ENCODE assay signal across 28 cellular contexts in the genomic region with DNA sequence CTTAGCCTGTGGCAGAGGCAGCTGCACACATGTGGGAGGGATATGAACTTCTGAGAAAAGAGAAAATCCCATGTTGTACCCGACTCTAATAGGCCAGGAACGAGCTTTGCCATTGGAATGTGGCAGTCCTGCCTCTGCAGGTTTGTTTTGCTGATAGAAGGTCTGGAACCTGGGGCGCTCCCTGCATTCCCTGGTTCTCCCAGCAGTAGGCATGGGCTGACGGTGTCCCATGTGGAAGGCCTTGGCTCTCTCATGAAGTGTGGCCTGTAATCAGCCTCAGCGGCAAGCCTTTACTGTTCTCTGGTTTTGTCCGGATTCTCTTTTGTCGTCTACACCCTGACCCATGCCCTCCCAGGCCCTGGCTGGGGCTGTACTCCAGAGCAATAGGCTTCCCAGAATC.
"Had no signal": no experiment of that assay in that cellular context is flagged by ENCODE, and none has a peak within 500 bp of the region (broad histone marks: within the 10 kb centered on the region; RNA-seq: fewer than 3 reads in every experiment).

No MANE protein-coding gene starts in this region.

- H3K36me3 ChIP-seq: breast epithelium, cardiac muscle cell, colonic mucosa had no signal

- H3K4me3 Mint-ChIP-seq: activated CD4-positive, alpha-beta memory T cell treated with anti-CD3 and anti-CD28 coated beads, Interleukin-2, amount 10 ng/mL, durations not matched to agents 7 days and 5 days; activated CD4-positive, alpha-beta T cell treated with anti-CD3 and anti-CD28 coated beads, Interleukin-2, amount 10 ng/mL, durations not matched to agents 7 days and 5 days; activated naive CD4-positive, alpha-beta T cell treated with anti-CD3 and anti-CD28 coated beads, Interleukin-2, amount 10 ng/mL, durations not matched to agents 7 days and 5 days; activated naive CD8-positive, alpha-beta T cell treated with anti-CD3 and anti-CD28 coated beads, Interleukin-2, amount 10 ng/mL, durations not matched to agents 7 days and 5 days; activated T-cell treated with anti-CD3 and anti-CD28 coated beads, Interleukin-2, amount 50 U/mL, for 24 hours; activated T-cell treated with anti-CD3 and anti-CD28 coated beads, Interleukin-2, amount 50 U/mL, for 72 hours; brain; T-helper 1 cell treated with Interleukin-12 subunit alpha and Interleukin-12 subunit beta and Interleukin-4 antibody, amounts not matched to agents 30 μg/mL and 1 μg/mL, for 36 hours; T-helper 2 cell treated with Interferon-gamma antibody and Interleukin-4, amounts not matched to agents 5 μg/mL and 100 μg/mL, for 36 hours had no signal

- H3K4me3 ChIP-seq: ascending aorta, breast epithelium, cardiac muscle cell, colonic mucosa had no signal

- H3K4me1 ChIP-seq: ascending aorta, breast epithelium, colonic mucosa had no signal

- H3K27me3 ChIP-seq: ascending aorta, breast epithelium, cardiac muscle cell, colonic mucosa had no signal

- H3K27ac Mint-ChIP-seq: activated CD4-positive, alpha-beta memory T cell treated with anti-CD3 and anti-CD28 coated beads, Interleukin-2, amount 10 ng/mL, durations not matched to agents 7 days and 5 days; activated CD4-positive, alpha-beta T cell treated with anti-CD3 and anti-CD28 coated beads, Interleukin-2, amount 10 ng/mL, durations not matched to agents 7 days and 5 days; activated naive CD4-positive, alpha-beta T cell treated with anti-CD3 and anti-CD28 coated beads, Interleukin-2, amount 10 ng/mL, durations not matched to agents 7 days and 5 days; activated naive CD4-positive, alpha-beta T cell treated with anti-CD3 and anti-CD28 coated beads, Interleukin-2, amount 50 U/mL, for 72 hours; activated naive CD8-positive, alpha-beta T cell treated with anti-CD3 and anti-CD28 coated beads, Interleukin-2, amount 10 ng/mL, durations not matched to agents 7 days and 5 days; activated T-cell treated with anti-CD3 and anti-CD28 coated beads, Interleukin-2, amount 50 U/mL, for 24 hours; activated T-cell treated with anti-CD3 and anti-CD28 coated beads, Interleukin-2, amount 50 U/mL, for 72 hours; T-helper 1 cell treated with Interleukin-12 subunit alpha and Interleukin-12 subunit beta and Interleukin-4 antibody, amounts not matched to agents 30 μg/mL and 1 μg/mL, for 36 hours; T-helper 2 cell treated with Interferon-gamma antibody and Interleukin-4, amounts not matched to agents 5 μg/mL and 100 μg/mL, for 36 hours had no signal

- H3K36me3 Mint-ChIP-seq: activated naive CD4-positive, alpha-beta T cell treated with anti-CD3 and anti-CD28 coated beads, Interleukin-2, amount 10 ng/mL, durations not matched to agents 7 days and 5 days; activated naive CD4-positive, alpha-beta T cell treated with anti-CD3 and anti-CD28 coated beads, Interleukin-2, amount 50 U/mL, for 72 hours had no signal

- H3K4me1 Mint-ChIP-seq: activated CD4-positive, alpha-beta memory T cell treated with anti-CD3 and anti-CD28 coated beads, Interleukin-2, amount 10 ng/mL, durations not matched to agents 7 days and 5 days; activated CD4-positive, alpha-beta T cell treated with anti-CD3 and anti-CD28 coated beads, Interleukin-2, amount 10 ng/mL, durations not matched to agents 7 days and 5 days; activated naive CD4-positive, alpha-beta T cell treated with anti-CD3 and anti-CD28 coated beads, Interleukin-2, amount 10 ng/mL, durations not matched to agents 7 days and 5 days had no signal

- H3K9me3 ChIP-seq: colonic mucosa had no signal

- H3K27me3 Mint-ChIP-seq: activated CD4-positive, alpha-beta memory T cell treated with anti-CD3 and anti-CD28 coated beads, Interleukin-2, amount 10 ng/mL, durations not matched to agents 7 days and 5 days; activated CD4-positive, alpha-beta T cell treated with anti-CD3 and anti-CD28 coated beads, Interleukin-2, amount 10 ng/mL, durations not matched to agents 7 days and 5 days; activated naive CD4-positive, alpha-beta T cell treated with anti-CD3 and anti-CD28 coated beads, Interleukin-2, amount 10 ng/mL, durations not matched to agents 7 days and 5 days; activated naive CD8-positive, alpha-beta T cell treated with anti-CD3 and anti-CD28 coated beads, Interleukin-2, amount 10 ng/mL, durations not matched to agents 7 days and 5 days; activated T-cell treated with anti-CD3 and anti-CD28 coated beads, Interleukin-2, amount 50 U/mL, for 24 hours; brain had no signal

- H3K9me3 Mint-ChIP-seq: activated CD4-positive, alpha-beta memory T cell treated with anti-CD3 and anti-CD28 coated beads, Interleukin-2, amount 10 ng/mL, durations not matched to agents 7 days and 5 days; activated CD4-positive, alpha-beta T cell treated with anti-CD3 and anti-CD28 coated beads, Interleukin-2, amount 10 ng/mL, durations not matched to agents 7 days and 5 days; activated naive CD4-positive, alpha-beta T cell treated with anti-CD3 and anti-CD28 coated beads, Interleukin-2, amount 10 ng/mL, durations not matched to agents 7 days and 5 days; activated naive CD4-positive, alpha-beta T cell treated with anti-CD3 and anti-CD28 coated beads, Interleukin-2, amount 50 U/mL, for 72 hours; activated naive CD8-positive, alpha-beta T cell treated with anti-CD3 and anti-CD28 coated beads, Interleukin-2, amount 10 ng/mL, durations not matched to agents 7 days and 5 days; activated T-cell treated with anti-CD3 and anti-CD28 coated beads, Interleukin-2, amount 50 U/mL, for 24 hours; activated T-cell treated with anti-CD3 and anti-CD28 coated beads, Interleukin-2, amount 50 U/mL, for 72 hours; T-helper 2 cell treated with Interferon-gamma antibody and Interleukin-4, amounts not matched to agents 5 μg/mL and 100 μg/mL, for 36 hours had no signal

- H3K27ac ChIP-seq: ascending aorta, breast epithelium, cardiac muscle cell, colonic mucosa, epithelial cell of prostate had no signal

- DNase-seq: activated CD4-positive, alpha-beta memory T cell treated with anti-CD3 and anti-CD28 coated beads, Interleukin-2, amount 10 ng/mL, durations not matched to agents 7 days and 5 days; activated CD4-positive, alpha-beta T cell treated with anti-CD3 and anti-CD28 coated beads for 1 hour; activated CD4-positive, alpha-beta T cell treated with anti-CD3 and anti-CD28 coated beads for 4 hours; activated CD4-positive, alpha-beta T cell treated with anti-CD3 and anti-CD28 coated beads, Interleukin-2, amount 10 ng/mL, durations not matched to agents 7 days and 5 days; activated CD4-positive, alpha-beta T cell treated with anti-CD3 and anti-CD28 coated beads, Interleukin-2, amount 50 U/mL, for 4 hours; activated CD8-positive, alpha-beta memory T cell treated with anti-CD3 and anti-CD28 coated beads, Interleukin-2, amount 50 U/mL, for 48 hours; activated gamma-delta T cell; activated naive CD4-positive, alpha-beta T cell; activated naive CD4-positive, alpha-beta T cell treated with anti-CD3 and anti-CD28 coated beads, Interleukin-2, amount 10 ng/mL, durations not matched to agents 7 days and 5 days; activated naive CD8-positive, alpha-beta T cell treated with anti-CD3 and anti-CD28 coated beads, Interleukin-2, amount 10 ng/mL, durations not matched to agents 7 days and 5 days; activated T-cell treated with anti-CD3 and anti-CD28 coated beads for 4 hours; activated T-cell treated with anti-CD3 and anti-CD28 coated beads, Interleukin-2, amount 50 U/mL, for 24 hours; activated T-cell treated with anti-CD3 and anti-CD28 coated beads, Interleukin-2, amount 50 U/mL, for 72 hours; central memory CD4-positive, alpha-beta T cell; cerebellar nuclear complex; colonic mucosa; effector CD8-positive, alpha-beta T cell; foreskin fibroblast; head of caudate nucleus; T1000 had no signal

- ATAC-seq: activated naive CD4-positive, alpha-beta T cell treated with anti-CD3 and anti-CD28 coated beads, Interleukin-2, amount 50 U/mL, for 72 hours; activated T-cell treated with anti-CD3 and anti-CD28 coated beads, Interleukin-2, amount 50 U/mL, for 72 hours had no signal
